Comparison of ENCODE assay signal across 22 cellular contexts in genomic region chr2:100750143-100750542, GRCh38.
"Had no signal": no experiment of that assay in that cellular context is flagged by ENCODE, and none has a peak within 500 bp of the region (broad histone marks: within the 10 kb centered on the region; RNA-seq: fewer than 3 reads in every experiment).

No MANE protein-coding gene starts in this region.

- H3K27me3 ChIP-seq: heart right ventricle, hepatocyte, ovary, suprapubic skin, tibial artery, upper lobe of right lung had no signal

- H3K4me1 ChIP-seq: spleen had no signal

- H3K79me2 ChIP-seq: hepatocyte had no signal

- H3K4me3 ChIP-seq: heart right ventricle, hepatocyte, lung, mucosa of descending colon, ovary, spleen, suprapubic skin, thoracic aorta, tibial artery, upper lobe of right lung had no signal

- H3K36me3 ChIP-seq: heart right ventricle, ovary, spleen, suprapubic skin, thoracic aorta, tibial artery, upper lobe of right lung had no signal

- ATAC-seq: left lobe of liver; mucosa of descending colon; naive thymus-derived CD4-positive, alpha-beta T cell; natural killer cell treated with Interleukin-12 subunit alpha and Interleukin-12 subunit beta and Interleukin-15 and Interleukin-18, amount 100 ng/mL, for 72 hours; sciatic nerve; stimulated activated effector memory CD8-positive, alpha-beta T cell treated with anti-CD3 and anti-CD28 coated beads, Interleukin-12 subunit alpha, Interleukin-12 subunit beta, amount 100 ng/mL, for 72 hours; upper lobe of right lung had no signal

- H3K9me3 ChIP-seq: mucosa of descending colon, ovary, spleen, suprapubic skin, thoracic aorta, tibial artery, upper lobe of right lung had no signal

- DNase-seq: heart right ventricle; islet precursor cell; mesendoderm; mucosa of descending colon; naive thymus-derived CD4-positive, alpha-beta T cell; ovary; right cardiac atrium; small intestine; spleen; stimulated activated CD4-positive, alpha-beta T cell treated with anti-CD3 and anti-CD28 coated beads, Interleukin-4, amount 100 ng/mL, for 24 hours; stimulated activated naive CD4-positive, alpha-beta T cell; tibial artery; trophoblast cell; upper lobe of right lung had no signal

- H2AFZ ChIP-seq: hepatocyte had no signal

- H3K4me2 ChIP-seq: hepatocyte had no signal

- H3K27ac ChIP-seq: hepatocyte, ovary, spleen, suprapubic skin, thoracic aorta, tibial artery, upper lobe of right lung had no signal
